21 cellular contexts compared by ENCODE assay signal in genomic region chr1:51549901-51550300, GRCh38.
"Had no signal": no experiment of that assay in that cellular context is flagged by ENCODE, and none has a peak within 500 bp of the region (broad histone marks: within the 10 kb centered on the region; RNA-seq: fewer than 3 reads in every experiment).

No MANE protein-coding gene starts in this region.

- H3K27me3 Mint-ChIP-seq: IgD-negative memory B cell had no signal

- H3K27me3 ChIP-seq: SJSA1 had no signal

- H3K4me3 Mint-ChIP-seq: IgD-negative memory B cell had no signal

- H3K36me3 ChIP-seq: SJSA1 had no signal

- H3K4me3 ChIP-seq: SJSA1, SK-N-MC had no signal

- H3K27ac ChIP-seq: HL-60, SJSA1, SK-N-MC had no signal

- H3K9me3 ChIP-seq: SJSA1 had no signal

- DNase-seq: KBM-7, MV-4-11, NCI-H1092, NCI-H1105 treated with DMSO at 0.1 percent for 48 hours, NCI-H1417 treated with DMSO at 0.1 percent for 48 hours, NCI-H146, NCI-H1694 treated with DMSO at 0.1 percent for 48 hours, NCI-H1930, NCI-H2081, NCI-H2107, NCI-H2227 treated with DMSO at 0.1 percent for 48 hours, NCI-H524, NCI-H526 treated with DMSO at 0.1 percent for 48 hours, NCI-H774, Right ventricle myocardium superior, RPMI8226, SIG-M5 had no signal
